Comparison of ENCODE assay signal across 13 cellular contexts in genomic region chrX:95056901-95057300, GRCh38.
DNase-seq lines count a peak whose midpoint lies in the region; ATAC-seq and TF ChIP-seq lines count a peak whose summit lies in the region.
"Had no signal": no experiment of that assay in that cellular context is flagged by ENCODE, and none has a peak within 500 bp of the region (broad histone marks: within the 10 kb centered on the region; RNA-seq: fewer than 3 reads in every experiment).

No MANE protein-coding gene starts in this region.

- dilution Hi-C loops in IMR-90 (cut with HindIII; ENCODE audit: low sequenced_read_pairs, unreplicated experiment): no loop called here

- no peak overlapping the region for H3K4me2 ChIP-seq in IMR-90 (ENCODE audit: low read depth, low read length)

- no peak overlapping the region for H4K8ac ChIP-seq in IMR-90 (ENCODE audit: low read depth in 2 of 2, low read length in 2 of 2)

- no peak overlapping the region for H3K56ac ChIP-seq in IMR-90 (ENCODE audit: extremely low read depth, insufficient read depth, low read length)

- H3K27me3 ChIP-seq in IMR-90 (ENCODE audit: control insufficient read depth, insufficient read depth, low read length) (no peaks in the 10 kb centered on the region; the same call in 1 of the 2 replicates), MG63 (no peaks in the 10 kb centered on the region)

- intact Hi-C loops in IMR-90 (cut with micrococcal nuclease): no loop called here

- no peak overlapping the region for H2AK9ac ChIP-seq in IMR-90 (replicated peaks; ENCODE audit: low read depth, low read length, poor library complexity)

- no peak overlapping the region for H2BK5ac ChIP-seq in IMR-90 (ENCODE audit: low read depth, low read length, poor library complexity, severe bottlenecking)

- H4K91ac ChIP-seq in IMR-90 (ENCODE audit: insufficient read depth, low read depth, low read length): no peak overlapping the region

- H3K27ac ChIP-seq in IMR-90 (ENCODE audit: insufficient read depth, low read length) (no peak overlapping the region), VCaP (no peak overlapping the region)
- H3K27ac ChIP-seq: SK-N-MC had no signal

- no peaks in the 10 kb centered on the region for H3K9me1 ChIP-seq in IMR-90 (ENCODE audit: insufficient read depth, low read length)

- no peak overlapping the region for H2AK5ac ChIP-seq in IMR-90 (ENCODE audit: low read depth, low read length)

- no peak overlapping the region for H2AFZ ChIP-seq in IMR-90 (replicated peaks; ENCODE audit: low read length, poor library complexity)

- no peak for DNase-seq in AG09309 (ENCODE audit: low read depth)
- DNase-seq in IMR-90: peak; percentile 4
- DNase-seq in inferior parietal cortex (ENCODE audit: extremely low spot score): peak; percentile 2
- DNase-seq in NCI-H2196 (lab: John Stamatoyannopoulos, UW; ENCODE audit: unreplicated experiment): no peak
- no peak for DNase-seq in retina
- no peak for DNase-seq in MG63
- DNase-seq: activated CD4-positive, alpha-beta T cell treated with anti-CD3 and anti-CD28 coated beads for 36 hours; NCI-H510A treated with DMSO at 0.1 percent for 48 hours; stimulated activated CD4-positive, alpha-beta T cell treated with anti-CD3 and anti-CD28 coated beads, Interleukin-1b, Interleukin-23, amount 100 ng/mL, for 48 hours; stimulated activated naive B cell treated with anti-CD40 and anti-IgM and Interleukin-4, amounts not matched to agents 10 μg/mL and 1 μg/mL and 100 μg/mL, for 72 hours had no signal

- no peak overlapping the region for H2BK120ac ChIP-seq in IMR-90 (ENCODE audit: low read depth, low read length)

- H4K20me1 ChIP-seq in IMR-90 (ENCODE audit: insufficient read depth, low read length): no peaks in the 10 kb centered on the region

- H3K4me3 ChIP-seq in AG09309 (ENCODE audit: control insufficient read depth, low read depth, low read length) (no peak overlapping the region), IMR-90 (ENCODE audit: insufficient read depth, low read depth, low read length) (no peak overlapping the region), MG63 (no peak overlapping the region)
- H3K4me3 ChIP-seq: SK-N-MC had no signal

- no peak overlapping the region for H3K23ac ChIP-seq in IMR-90 (ENCODE audit: low read depth, low read length)

- POLR2A ChIA-PET in IMR-90 (lab: Charles Lee; ENCODE audit: unreplicated experiment): no interaction called here

- no peak overlapping the region for H3K18ac ChIP-seq in IMR-90 (ENCODE audit: low read depth, low read length)

- BruUV-seq in IMR-90 (replicated peaks; lab: Mats Ljungman, UMichigan): no TSS peak

- H3K4me1 ChIP-seq in IMR-90 (ENCODE audit: control insufficient read depth, insufficient read depth, low read length): no peaks in the 10 kb centered on the region

- TF ChIP-seq RAD21 in IMR-90 (IDR thresholded peaks at IDR 0.05; ENCODE audit: low read length): peak; percentile 36; the same call in 1 of the 2 replicates

- H3K9ac ChIP-seq in IMR-90 (ENCODE audit: low read depth, low read length): no peak overlapping the region

- WGBS in IMR-90 (ENCODE audit: extremely low coverage in 2 of 2, insufficient read length in 1 of 2), 2 experiments: no CpG with 5 or more reads among the region's 4 CpGs

- H3K4ac ChIP-seq in IMR-90 (ENCODE audit: low read depth, low read length): no peak overlapping the region

- H3K9me3 ChIP-seq in IMR-90 (ENCODE audit: control insufficient read depth, insufficient read depth, low read length) (no peaks in the 10 kb centered on the region), MG63 (no peaks in the 10 kb centered on the region)

- CTCF ChIA-PET in IMR-90 (lab: Yijun Ruan, JAX): no interaction called here

- no peak for ATAC-seq in IMR-90 (ENCODE audit: low read depth)
- no peak for ATAC-seq in HG02678 (IDR thresholded peaks at IDR 0.05; ENCODE audit: unreplicated experiment)
- ATAC-seq: activated CD4-positive, alpha-beta T cell treated with anti-CD3 and anti-CD28 coated beads for 36 hours; stimulated activated naive B cell treated with anti-CD40 and anti-IgM and Interleukin-4, amounts not matched to agents 10 μg/mL and 1 μg/mL and 100 μg/mL, for 72 hours had no signal

- no peaks in the 10 kb centered on the region for H3K79me1 ChIP-seq in IMR-90 (ENCODE audit: low read depth in 1 of 2, low read length in 2 of 2)

- H3K36me3 ChIP-seq in IMR-90 (ENCODE audit: control insufficient read depth, insufficient read depth, low read length) (no peaks in the 10 kb centered on the region), MG63 (no peaks in the 10 kb centered on the region)

- in situ Hi-C loops in IMR-90 (cut with MboI; ENCODE audit: low sequenced_read_pairs): no loop called here

- peak; percentile 36 for TF ChIP-seq CTCF in AG09309 (IDR thresholded peaks at IDR 0.05; ENCODE audit: control insufficient read depth, insufficient read depth, low read depth, low read length, missing control alignments)
- TF ChIP-seq CTCF in IMR-90 (conservative IDR thresholded peaks at IDR 0.05; ENCODE audit: low read depth, low read length): peak; percentile 33
- 0 out of 2 replicates have a peak, but pooled peaks have one; percentile 19 for TF ChIP-seq CTCF in VCaP (conservative IDR thresholded peaks at IDR 0.05)

- no peak overlapping the region for H4K5ac ChIP-seq in IMR-90 (ENCODE audit: low read depth, low read length)

- no peak overlapping the region for H2BK15ac ChIP-seq in IMR-90 (ENCODE audit: low read depth, low read length)

- no peak overlapping the region for H2BK20ac ChIP-seq in IMR-90 (ENCODE audit: low read depth, low read length)

- no peak overlapping the region for H3K14ac ChIP-seq in IMR-90 (replicated peaks; ENCODE audit: low read depth, low read length)

- TF ChIP-seq POLR2A in IMR-90 (IDR thresholded peaks at IDR 0.05; ENCODE audit: low read depth, low read length): no peak

TF ChIP-seq in IMR-90, 13 proteins besides CTCF, POLR2A, EP300 and RAD21:
- TF ChIP-seq NFE2L2 (IDR thresholded peaks at IDR 0.05; ENCODE audit: low read depth, low read length) (no peak), MAZ (IDR thresholded peaks at IDR 0.05; ENCODE audit: borderline replicate concordance, low read depth, low read length) (no peak), BHLHE40 (IDR thresholded peaks at IDR 0.05; ENCODE audit: low read depth, low read length) (no peak), MXI1 (IDR thresholded peaks at IDR 0.05; ENCODE audit: borderline replicate concordance, low read depth, low read length) (no peak), SMC3 (IDR thresholded peaks at IDR 0.05; ENCODE audit: low read depth, low read length) (no peak), CHD1 (IDR thresholded peaks at IDR 0.05; ENCODE audit: low read depth, low read length) (no peak), RFX5 (IDR thresholded peaks at IDR 0.05; ENCODE audit: low read depth, low read length) (no peak), USF2 (IDR thresholded peaks at IDR 0.05; ENCODE audit: low read depth, low read length) (no peak), CEBPB (IDR thresholded peaks at IDR 0.05; ENCODE audit: low read depth, low read length) (no peak), RCOR1 (IDR thresholded peaks at IDR 0.05; ENCODE audit: insufficient replicate concordance, low read length) (no peak), MAFK (IDR thresholded peaks at IDR 0.05; ENCODE audit: low read depth, low read length) (no peak), FOS (IDR thresholded peaks at IDR 0.05; ENCODE audit: low read depth, low read length) (no peak), ELK1 (IDR thresholded peaks at IDR 0.05; ENCODE audit: borderline replicate concordance, low read depth, low read length) (no peak)

Comparison
In these comparisons a context has a peak if more than half of its experiments do, and no peak if none do; other contexts are left out.
1. DNase-seq: peak in IMR-90 (single experiment) and inferior parietal cortex (single experiment); none in AG09309 (single experiment), NCI-H2196 (single experiment), retina (single experiment) and MG63 (single experiment).
2. Peak in every context shown above with its lines, with median percentiles within 50 percentile points of each other: CTCF ChIP-seq.